ENCODE assay signal across 8 cellular contexts in genomic region chr10:21020545-21020944, GRCh38.
DNase-seq lines count a peak whose midpoint lies in the region; ATAC-seq and TF ChIP-seq lines count a peak whose summit lies in the region.

No MANE protein-coding gene starts in this region.

- H3K4me1 ChIP-seq in breast epithelium: no peaks in the 10 kb centered on the region

- POLR2A ChIA-PET in MCF 10A (lab: Yijun Ruan, JAX): interaction anchor here (0.9 kb wide), 1 partner anchor 10 kb away, joined by 3 read pairs; no protein-coding TSS in a partner anchor

- H3K27ac ChIP-seq in breast epithelium: no peak overlapping the region

- H3K4me3 ChIP-seq in breast epithelium: no peak overlapping the region

- CTCF ChIA-PET in MCF 10A (lab: Yijun Ruan, JAX): interaction anchor here (0.6 to 1.4 kb wide), 6 partner anchors 8 to 731 kb away, joined by 3 to 4 read pairs (median 3); no protein-coding TSS in a partner anchor

- intact Hi-C loops in MCF 10A (cut with micrococcal nuclease): no loop called here
- intact Hi-C loops in breast epithelium (cut with DNase I; ENCODE audit: low total_unique reads): no loop called here

- no peak overlapping the region for H3K4me3 Mint-ChIP-seq in MCF 10A (ENCODE audit: unreplicated experiment)
- H3K4me3 Mint-ChIP-seq in endothelial cell (ENCODE audit: unreplicated experiment): no peak overlapping the region

- peaks cover 5% of the 10 kb centered on the region for H3K4me1 Mint-ChIP-seq in MCF 10A (ENCODE audit: insufficient read depth, unreplicated experiment)
- no peaks in the 10 kb centered on the region for H3K4me1 Mint-ChIP-seq in endothelial cell (ENCODE audit: unreplicated experiment)

- H3K27me3 Mint-ChIP-seq in MCF 10A (ENCODE audit: insufficient read depth, unreplicated experiment) (no peaks in the 10 kb centered on the region), endothelial cell (ENCODE audit: unreplicated experiment) (peaks cover 2% of the 10 kb centered on the region)

- no TSS peak for BruUV-seq in MCF 10A (replicated peaks; lab: Mats Ljungman, UMichigan)

- DNase-seq in MCF 10A (ENCODE audit: unreplicated experiment): peak; percentile 51
- DNase-seq in breast epithelium (ENCODE audit: low spot score in 2 of 2): no peak
- DNase-seq in NCI-H146 (lab: John Stamatoyannopoulos, UW): peak; percentile 82
- DNase-seq in endothelial cell (ENCODE audit: low spot score): peak; percentile 17
- DNase-seq in stimulated activated CD4-positive, alpha-beta T cell treated with anti-CD3 and anti-CD28 coated beads, Interleukin-4, amount 100 ng/mL, for 24 hours: peak; percentile 20
- DNase-seq in hepatic stellate cell (ENCODE audit: low spot score): no peak
- DNase-seq in NCI-H2081 treated with DMSO at 0.1 percent for 48 hours (lab: John Stamatoyannopoulos, UW): no peak

- H3K27ac Mint-ChIP-seq in MCF 10A (ENCODE audit: low read depth, unreplicated experiment) (no peak overlapping the region), endothelial cell (ENCODE audit: unreplicated experiment) (no peak overlapping the region)

- H3K9me3 Mint-ChIP-seq in MCF 10A (ENCODE audit: unreplicated experiment) (no peaks in the 10 kb centered on the region), endothelial cell (ENCODE audit: unreplicated experiment) (no peaks in the 10 kb centered on the region)

- peak; percentile 60 for ATAC-seq in HG02610 (IDR thresholded peaks at IDR 0.05; ENCODE audit: unreplicated experiment)

- H3K36me3 Mint-ChIP-seq in MCF 10A (ENCODE audit: insufficient read depth, unreplicated experiment) (no peaks in the 10 kb centered on the region), endothelial cell (ENCODE audit: low read depth, unreplicated experiment) (no peaks in the 10 kb centered on the region)

- TF ChIP-seq CTCF in MCF 10A (IDR thresholded peaks at IDR 0.05; ENCODE audit: unreplicated experiment) (peak; percentile 30), breast epithelium (IDR thresholded peaks at IDR 0.05) (no peak), endothelial cell (IDR thresholded peaks at IDR 0.05; ENCODE audit: unreplicated experiment) (peak; percentile 15)

- no peaks in the 10 kb centered on the region for H3K36me3 ChIP-seq in breast epithelium

- H3K9me3 ChIP-seq in breast epithelium: no peaks in the 10 kb centered on the region

- H3K27me3 ChIP-seq in breast epithelium: no peaks in the 10 kb centered on the region

- no peak for TF ChIP-seq POLR2A in breast epithelium (IDR thresholded peaks at IDR 0.05)

Comparison
In these comparisons a context has a peak if more than half of its experiments do, and no peak if none do; other contexts are left out.
1. DNase-seq: peak in MCF 10A (single experiment), NCI-H146 (single experiment), endothelial cell (single experiment) and stimulated activated CD4-positive, alpha-beta T cell treated with anti-CD3 and anti-CD28 coated beads, Interleukin-4, amount 100 ng/mL, for 24 hours (single experiment); none in breast epithelium (0 of 2), hepatic stellate cell (single experiment) and NCI-H2081 treated with DMSO at 0.1 percent for 48 hours (single experiment).
2. CTCF ChIP-seq: peak in MCF 10A (single experiment) and endothelial cell (single experiment); none in breast epithelium (0 of 3).